In the genomic region with DNA sequence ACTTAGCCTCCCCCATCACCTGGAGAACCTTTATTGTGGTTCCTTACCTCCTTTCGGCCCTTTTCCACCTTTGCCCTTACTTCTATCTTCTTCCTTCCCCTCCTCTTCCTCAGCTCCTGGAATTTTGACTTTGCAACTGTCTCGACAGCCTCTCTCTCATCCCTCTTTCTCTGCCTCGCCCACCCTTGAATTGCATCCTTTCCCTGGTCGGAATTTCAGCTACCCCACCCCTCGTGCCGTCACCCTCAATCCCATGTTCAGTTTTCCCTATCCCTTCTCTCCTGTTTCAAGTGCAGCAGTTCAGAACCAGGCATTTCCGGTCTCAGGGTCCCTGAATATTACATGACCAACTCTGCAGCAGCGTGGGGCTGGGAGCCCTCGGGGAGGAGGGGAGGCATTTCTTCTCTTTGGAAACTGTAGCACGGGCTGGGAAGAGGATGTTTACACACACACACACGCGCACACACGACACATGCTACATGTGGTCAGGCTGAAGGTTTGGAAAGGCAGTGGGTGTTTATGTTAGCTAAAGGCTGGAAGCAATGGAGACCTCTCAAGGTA, we compare ENCODE assay signal across 8 cellular contexts. TPM values are rescaled to one million over a fixed set of nuclear protein-coding genes. Genes with fewer than 3 reads are reported as not detected.
DNase-seq lines count a peak whose midpoint lies in the region; ATAC-seq and TF ChIP-seq lines count a peak whose summit lies in the region.

No MANE protein-coding gene starts in this region.

- H3K9me3 Mint-ChIP-seq in type B pancreatic cell: no peaks in the 10 kb centered on the region

- intact Hi-C loops in Right ventricle myocardium inferior (cut with DNase I): loop anchor here (10.0 kb wide), 1 partner anchor 51 kb away; no protein-coding TSS in a partner anchor

- H3K4me3 ChIP-seq in cardiac muscle cell: peak overlapping the region; percentile 82
- H3K4me3 ChIP-seq in mesendoderm (ENCODE audit: low read length): peak overlapping the region; percentile 65

- peak overlapping the region; percentile 72 for H3K18ac ChIP-seq in mesendoderm (ENCODE audit: low read length)

- H4K8ac ChIP-seq in mesendoderm (ENCODE audit: low read depth, low read length): no peak overlapping the region

- H3K56ac ChIP-seq in mesendoderm (ENCODE audit: low read length): peak overlapping the region; percentile 94

- TF ChIP-seq CTCF in cardiac muscle cell (IDR thresholded peaks at IDR 0.05; ENCODE audit: low read depth, low read length) (no peak), type B pancreatic cell (conservative IDR thresholded peaks at IDR 0.05) (no peak)

- peaks cover 32% of the 10 kb centered on the region for H3K4me1 Mint-ChIP-seq in type B pancreatic cell (ENCODE audit: unreplicated experiment)

- H3K79me1 ChIP-seq in mesendoderm (ENCODE audit: low read length): peaks cover 14% of the 10 kb centered on the region

- DNase-seq in cardiac muscle cell (ENCODE audit: low read depth in 1 of 2, low spot score in 1 of 2): peak; percentile 53 to 58
- DNase-seq in Right ventricle myocardium inferior (ENCODE audit: missing footprints): no peak
- DNase-seq in RPMI8226: peak; percentile 22
- peak; percentile 24 to 53 for DNase-seq in dermis microvascular lymphatic vessel endothelial cell (ENCODE audit: low read depth in 2 of 2)
- peak; percentile 37 for DNase-seq in mesendoderm
- DNase-seq in type B pancreatic cell (ENCODE audit: extremely low spot score, unreplicated experiment): no peak

- H2BK15ac ChIP-seq in mesendoderm (replicated peaks; ENCODE audit: low read depth): no peak overlapping the region

- H3K9me3 ChIP-seq in cardiac muscle cell (ENCODE audit: low read depth): no peaks in the 10 kb centered on the region

- H2BK120ac ChIP-seq in mesendoderm (ENCODE audit: low read depth, low read length): no peak overlapping the region

- H3K4ac ChIP-seq in mesendoderm (ENCODE audit: low read depth, low read length): peak overlapping the region; percentile 42

- no peak overlapping the region for H2BK5ac ChIP-seq in mesendoderm (ENCODE audit: low read length)

- no peak overlapping the region for H2AK5ac ChIP-seq in mesendoderm (ENCODE audit: low read length)

- H3K4me2 ChIP-seq in mesendoderm (ENCODE audit: low read length): peak overlapping the region; percentile 71

- H3K23ac ChIP-seq in mesendoderm (ENCODE audit: low read length): no peak overlapping the region

- no CpG with 5 or more reads among the region's 13 CpGs for WGBS in mesendoderm (ENCODE audit: extremely low coverage, insufficient coverage, low lambda C conversion rate)

- no peaks in the 10 kb centered on the region for H3K36me3 Mint-ChIP-seq in type B pancreatic cell

- ATAC-seq in Right ventricle myocardium inferior (no peak), HG03095 (IDR thresholded peaks at IDR 0.05; ENCODE audit: unreplicated experiment) (no peak), HG03097 (IDR thresholded peaks at IDR 0.05; ENCODE audit: low FRiP score, unreplicated experiment) (no peak)

- H3K27me3 Mint-ChIP-seq in type B pancreatic cell: no peaks in the 10 kb centered on the region

- H4K5ac ChIP-seq in mesendoderm (ENCODE audit: low read length): no peak overlapping the region

- H3K36me3 ChIP-seq in cardiac muscle cell (no peaks in the 10 kb centered on the region), mesendoderm (ENCODE audit: control insufficient read depth, insufficient read depth, low read length) (no peaks in the 10 kb centered on the region)

- peaks cover 21% of the 10 kb centered on the region for H3K79me2 ChIP-seq in mesendoderm (ENCODE audit: control insufficient read depth, insufficient read depth, low read length)

- peak overlapping the region; percentile 72 for H3K9ac ChIP-seq in mesendoderm (ENCODE audit: low read length)

- peak overlapping the region; percentile 95 for H3K4me3 Mint-ChIP-seq in type B pancreatic cell

- H3K27ac Mint-ChIP-seq in type B pancreatic cell: peak overlapping the region; percentile 92

- H3K4me1 ChIP-seq in cardiac muscle cell (ENCODE audit: low read depth) (peaks cover 20% of the 10 kb centered on the region), mesendoderm (ENCODE audit: control insufficient read depth, low read depth, low read length) (no peaks in the 10 kb centered on the region)

- H3K27ac ChIP-seq in cardiac muscle cell (peak overlapping the region; percentile 55), mesendoderm (ENCODE audit: low read depth, low read length) (no peak overlapping the region)

- H3K27me3 ChIP-seq in cardiac muscle cell (no peaks in the 10 kb centered on the region), mesendoderm (ENCODE audit: insufficient read depth, low read length, poor library complexity) (no peaks in the 10 kb centered on the region)

RNA-seq across cellular contexts. Expression of a gene that starts 0.9 kb away (rescaled TPM):
- total RNA-seq in cardiac muscle cell (31.3 and 47.7 TPM in 2 replicates), Right ventricle myocardium inferior (50.7 TPM), dermis microvascular lymphatic vessel endothelial cell (20.5 and 32.9 TPM in 2 replicates), type B pancreatic cell (ENCODE audit: low replicate concordance) (111 and 204 TPM in 2 replicates)
- polyA plus RNA-seq in cardiac muscle cell: 27.1 and 35.9 TPM in 2 replicates
- 21.7 TPM for polyA plus RNA-seq in mesendoderm (2013, experiment 1 of 2)
- 23.6 TPM for polyA plus RNA-seq in mesendoderm (2013, experiment 2 of 2)

RNA-seq across cellular contexts. Expression of a gene that starts 27.1 kb away (rescaled TPM):
- total RNA-seq in cardiac muscle cell: 15.0 and 18.3 TPM in 2 replicates
- 12.4 and 16.8 TPM in 2 replicates for polyA plus RNA-seq in cardiac muscle cell
- 12.6 TPM for total RNA-seq in Right ventricle myocardium inferior
- total RNA-seq in dermis microvascular lymphatic vessel endothelial cell: 22.6 and 35.4 TPM in 2 replicates
- 15.8 TPM for polyA plus RNA-seq in mesendoderm (2013, experiment 1 of 2)
- polyA plus RNA-seq in mesendoderm (2013, experiment 2 of 2): 17.0 TPM
- total RNA-seq in type B pancreatic cell (ENCODE audit: low replicate concordance): 58.7 and 69.3 TPM in 2 replicates

RNA-seq across cellular contexts. Expression of a gene that starts 38.1 kb away (rescaled TPM):
- 136 and 260 TPM in 2 replicates for total RNA-seq in cardiac muscle cell
- polyA plus RNA-seq in cardiac muscle cell: 409 and 580 TPM in 2 replicates
- total RNA-seq in Right ventricle myocardium inferior: 225 TPM
- total RNA-seq in dermis microvascular lymphatic vessel endothelial cell: 167 and 224 TPM in 2 replicates
- polyA plus RNA-seq in mesendoderm (2013, experiment 1 of 2): 350 TPM
- 348 TPM for polyA plus RNA-seq in mesendoderm (2013, experiment 2 of 2)
- 117 and 124 TPM in 2 replicates for total RNA-seq in type B pancreatic cell (ENCODE audit: low replicate concordance)

RNA-seq across cellular contexts. Expression of a gene that starts 45.3 kb away (rescaled TPM):
- total RNA-seq in cardiac muscle cell: not detected in 2 replicates
- 4.1 and 5.4 TPM in 2 replicates for polyA plus RNA-seq in cardiac muscle cell
- total RNA-seq in Right ventricle myocardium inferior: not detected
- not detected in 2 replicates for total RNA-seq in dermis microvascular lymphatic vessel endothelial cell
- not detected for polyA plus RNA-seq in mesendoderm (2013, experiment 1 of 2)
- polyA plus RNA-seq in mesendoderm (2013, experiment 2 of 2): 0.04 TPM
- total RNA-seq in type B pancreatic cell (ENCODE audit: low replicate concordance): 4.7 and 9.8 TPM in 2 replicates

Comparison
In these comparisons a context has a peak if more than half of its experiments do, and no peak if none do; other contexts are left out.
1. DNase-seq: peak in cardiac muscle cell (2 of 2), RPMI8226 (single experiment), dermis microvascular lymphatic vessel endothelial cell (2 of 2) and mesendoderm (single experiment); none in Right ventricle myocardium inferior (single experiment) and type B pancreatic cell (single experiment).